ENCODE assay signal across 29 cellular contexts in the genomic region with DNA sequence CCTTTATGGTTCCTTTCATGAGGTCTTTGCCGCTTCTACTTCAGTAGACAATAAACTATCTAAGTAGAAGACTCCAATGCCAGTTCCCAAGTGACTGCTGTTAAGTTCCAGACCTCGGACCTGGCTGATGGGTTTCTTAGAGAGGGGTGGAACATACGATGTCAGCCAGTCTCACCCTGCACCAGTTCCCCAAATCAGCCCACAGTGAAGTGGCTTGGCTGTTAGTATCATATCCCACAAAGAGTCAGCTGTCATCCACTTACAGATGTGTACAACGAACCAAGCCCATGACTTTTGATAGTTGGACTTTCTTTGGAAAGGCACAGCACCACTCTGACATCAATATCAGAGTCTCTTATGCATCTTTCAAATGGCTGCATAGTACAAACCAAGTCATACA. TPM values are rescaled to one million over a fixed set of nuclear protein-coding genes. Genes with fewer than 3 reads are reported as not detected.
DNase-seq lines count a peak whose midpoint lies in the region; ATAC-seq and TF ChIP-seq lines count a peak whose summit lies in the region.
"Had no signal": no experiment of that assay in that cellular context is flagged by ENCODE, and none has a peak within 500 bp of the region (broad histone marks: within the 10 kb centered on the region; RNA-seq: fewer than 3 reads in every experiment).

No MANE protein-coding gene starts in this region.

- peak; percentile 54 to 91 (median 71) for ATAC-seq in heart left ventricle
- no peak for ATAC-seq in GM21367 (IDR thresholded peaks at IDR 0.05; ENCODE audit: unreplicated experiment)
- ATAC-seq: K562 had no signal

- peak overlapping the region in 8 of 12 donors; percentile 25 to 77 (median 40) for H3K27ac ChIP-seq in heart left ventricle
- H3K27ac ChIP-seq: BLaER1, GM23248, SK-N-MC had no signal

- TF ChIP-seq POLR2A in heart left ventricle (IDR thresholded peaks at IDR 0.05) (no peak), erythroblast (IDR thresholded peaks at IDR 0.05; ENCODE audit: low read length) (no peak)

- no peak overlapping the region for H3K9ac ChIP-seq in skeletal muscle satellite cell (ENCODE audit: low read depth, low read length)
- H3K9ac ChIP-seq: BLaER1, GM23248 had no signal

- DNase-seq in MV-4-11 (lab: John Stamatoyannopoulos, UW), result peak; percentile 55
- DNase-seq in heart left ventricle, result no peak
- DNase-seq in myocyte (ENCODE audit: low read depth), result peak; percentile 24
- DNase-seq in erythroblast (lab: John Stamatoyannopoulos, UW), result no peak
- no peak for DNase-seq in NCI-H1417 treated with DMSO at 0.1 percent for 48 hours (lab: John Stamatoyannopoulos, UW)
- DNase-seq: CD4-positive, alpha-beta T cell; DMS53; H7; NCI-H1048; NCI-H1417; NCI-H1694 treated with DMSO at 0.1 percent for 48 hours; NCI-H2081; NCI-H2227 treated with DMSO at 0.1 percent for 48 hours; NCI-H526 treated with DMSO at 0.1 percent for 48 hours; RPMI8226; SIG-M5 had no signal

- no peak overlapping the region for H3K4me3 ChIP-seq in heart left ventricle
- no peak overlapping the region for H3K4me3 ChIP-seq in skeletal muscle satellite cell (ENCODE audit: low read length)
- H3K4me3 ChIP-seq: BLaER1, GM23248, K562, SK-N-MC had no signal

- H3K9me3 ChIP-seq in heart left ventricle (no peaks in the 10 kb centered on the region), skeletal muscle satellite cell (replicated peaks; ENCODE audit: low read length) (no peaks in the 10 kb centered on the region)
- H3K9me3 ChIP-seq: BLaER1 had no signal

- no peaks in the 10 kb centered on the region for H3K4me1 ChIP-seq in heart left ventricle
- H3K4me1 ChIP-seq in skeletal muscle satellite cell (ENCODE audit: control insufficient read depth, insufficient read depth, low read length), result peaks cover 11% of the 10 kb centered on the region
- H3K4me1 ChIP-seq: BLaER1 had no signal

- intact Hi-C loops in heart left ventricle (cut with DNase I), result loop anchor here in 1 of 10 donors (10.0 kb wide), 1 partner anchor 49 kb away; no protein-coding TSS in a partner anchor

- peak overlapping the region; percentile 25 for H3K4me2 ChIP-seq in skeletal muscle satellite cell (ENCODE audit: low read length)
- H3K4me2 ChIP-seq: BLaER1 had no signal

- H3K27me3 ChIP-seq in heart left ventricle (no peaks in the 10 kb centered on the region), skeletal muscle satellite cell (ENCODE audit: control insufficient read depth, insufficient read depth, low read length) (no peaks in the 10 kb centered on the region)
- H3K27me3 ChIP-seq: BLaER1 had no signal

- H3K36me3 ChIP-seq in heart left ventricle (no peaks in the 10 kb centered on the region), skeletal muscle satellite cell (ENCODE audit: insufficient read depth, low read length) (no peaks in the 10 kb centered on the region)
- H3K36me3 ChIP-seq: BLaER1 had no signal

- WGBS in heart left ventricle, 4 donors, result 38 to 49% (median 43%) methylated on average over 4 of the region's 4 CpGs

- no peak for TF ChIP-seq CTCF in heart left ventricle (IDR thresholded peaks at IDR 0.05)

RNA-seq across cellular contexts. Expression of gene KLHL34, which starts 8.1 kb away (rescaled TPM):
- total RNA-seq in heart left ventricle (10 to 100 TPM in 2 of 9 donors, 1 to 10 TPM in 7; 3.3 to 12.3 (median 6.1) TPM), myocyte (0.32 TPM in 1 of 2 replicates, not detected in the other)
- polyA plus RNA-seq in heart left ventricle, result 1 to 10 TPM; 3.4 to 3.9 TPM
- not detected for polyA plus RNA-seq in myocyte (2012)
- total RNA-seq in skeletal muscle satellite cell (2012; rRNA removed), result not detected in 2 replicates
- total RNA-seq: A172, Daoy, G401, GM23248, H7, K562, LHCN-M2, MCF 10A, NCI-H460 had no signal
- polyA plus RNA-seq: AG04450, GM23248, K562 had no signal

Comparison
In these comparisons a context has a peak if more than half of its experiments do, and no peak if none do; other contexts are left out.
1. DNase-seq: peak in MV-4-11 (single experiment) and myocyte (single experiment); none in heart left ventricle (0 of 5), erythroblast (0 of 2) and NCI-H1417 treated with DMSO at 0.1 percent for 48 hours (single experiment).